In the genomic region with DNA sequence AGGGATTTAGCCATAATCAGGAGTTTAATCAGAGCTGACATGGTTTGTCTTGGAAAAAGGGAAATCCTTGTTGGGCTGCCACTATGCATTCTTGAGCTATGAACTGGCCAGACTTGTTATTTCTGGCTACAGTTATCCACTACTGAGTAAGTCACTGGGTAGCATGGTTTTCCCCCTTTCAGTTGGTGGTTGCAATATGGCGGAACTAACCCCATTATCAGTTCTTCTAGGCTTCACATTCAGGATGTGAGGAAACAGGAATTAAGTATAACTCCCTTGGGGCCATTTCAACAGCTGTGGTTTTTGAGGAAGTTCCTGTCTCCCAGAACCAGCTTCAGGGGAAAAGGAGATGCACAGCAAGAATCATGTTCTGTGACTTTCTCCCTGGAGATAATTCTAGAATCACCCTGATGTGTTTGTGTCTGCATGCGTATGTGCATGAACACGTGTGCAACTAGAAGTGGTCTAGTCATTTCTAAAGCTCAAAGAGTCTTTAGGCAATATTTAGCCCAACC, we compare ENCODE assay signal across 8 cellular contexts.
DNase-seq lines count a peak whose midpoint lies in the region; ATAC-seq and TF ChIP-seq lines count a peak whose summit lies in the region.

No MANE protein-coding gene starts in this region.

- no peak for TF ChIP-seq CTCF in left lung (IDR thresholded peaks at IDR 0.05)

- peak overlapping the region in 1 of 2 donors; percentile 60 for H3K27ac ChIP-seq in left lung

- no peak overlapping the region for H3K4me3 ChIP-seq in left lung

- H3K27me3 Mint-ChIP-seq in stimulated activated naive CD8-positive, alpha-beta T cell treated with anti-CD3 and anti-CD28 coated beads, Interleukin-15, amount 100 ng/mL, for 72 hours, result peaks cover 7% of the 10 kb centered on the region

- DNase-seq in GF-D8 (lab: John Stamatoyannopoulos, UW), result peak; percentile 94
- DNase-seq in SKM-1 (lab: John Stamatoyannopoulos, UW; ENCODE audit: unreplicated experiment), result peak; percentile 95
- no peak for DNase-seq in left lung
- DNase-seq in stimulated activated naive CD8-positive, alpha-beta T cell treated with anti-CD3 and anti-CD28 coated beads, Interleukin-15, amount 100 ng/mL, for 72 hours, result no peak
- DNase-seq in hypothalamus (lab: John Stamatoyannopoulos, UW), result no peak
- DNase-seq in RPMI8226, result no peak
- DNase-seq in DMS53 treated with DMSO at 0.1 percent for 48 hours (lab: John Stamatoyannopoulos, UW; ENCODE audit: unreplicated experiment), result no peak

- peaks cover 0 to 36% of the 10 kb centered on the region in 2 donors for H3K4me1 ChIP-seq in left lung

- no peak overlapping the region for H3K4me3 Mint-ChIP-seq in stimulated activated naive CD8-positive, alpha-beta T cell treated with anti-CD3 and anti-CD28 coated beads, Interleukin-15, amount 100 ng/mL, for 72 hours

- H3K4me1 Mint-ChIP-seq in stimulated activated naive CD8-positive, alpha-beta T cell treated with anti-CD3 and anti-CD28 coated beads, Interleukin-15, amount 100 ng/mL, for 72 hours, result peaks cover 71% of the 10 kb centered on the region

- H3K36me3 ChIP-seq in left lung, result no peaks in the 10 kb centered on the region

- intact Hi-C loops in left lung (cut with DNase I), result no loop called here

- no peak overlapping the region for H3K27ac Mint-ChIP-seq in stimulated activated naive CD8-positive, alpha-beta T cell treated with anti-CD3 and anti-CD28 coated beads, Interleukin-15, amount 100 ng/mL, for 72 hours

- no peaks in the 10 kb centered on the region for H3K9me3 ChIP-seq in left lung

- H3K27me3 ChIP-seq in left lung, result no peaks in the 10 kb centered on the region

- ATAC-seq in HG02678 (IDR thresholded peaks at IDR 0.05; ENCODE audit: unreplicated experiment), result peak; percentile 29
- ATAC-seq in left lung, result peak; percentile 58
- no peak for ATAC-seq in stimulated activated naive CD8-positive, alpha-beta T cell treated with anti-CD3 and anti-CD28 coated beads, Interleukin-15, amount 100 ng/mL, for 72 hours

- H3K9me3 Mint-ChIP-seq in stimulated activated naive CD8-positive, alpha-beta T cell treated with anti-CD3 and anti-CD28 coated beads, Interleukin-15, amount 100 ng/mL, for 72 hours, result peaks cover 18 to 21% of the 10 kb centered on the region in 2 donors

Comparison
In these comparisons a context has a peak if more than half of its experiments do, and no peak if none do; other contexts are left out.
1. DNase-seq: peak in GF-D8 (single experiment) and SKM-1 (single experiment); none in left lung (0 of 2), stimulated activated naive CD8-positive, alpha-beta T cell treated with anti-CD3 and anti-CD28 coated beads, Interleukin-15, amount 100 ng/mL, for 72 hours (0 of 2), hypothalamus (0 of 51), RPMI8226 (single experiment) and DMS53 treated with DMSO at 0.1 percent for 48 hours (single experiment).